Comparison of ENCODE assay signal across 12 cellular contexts in the genomic region with DNA sequence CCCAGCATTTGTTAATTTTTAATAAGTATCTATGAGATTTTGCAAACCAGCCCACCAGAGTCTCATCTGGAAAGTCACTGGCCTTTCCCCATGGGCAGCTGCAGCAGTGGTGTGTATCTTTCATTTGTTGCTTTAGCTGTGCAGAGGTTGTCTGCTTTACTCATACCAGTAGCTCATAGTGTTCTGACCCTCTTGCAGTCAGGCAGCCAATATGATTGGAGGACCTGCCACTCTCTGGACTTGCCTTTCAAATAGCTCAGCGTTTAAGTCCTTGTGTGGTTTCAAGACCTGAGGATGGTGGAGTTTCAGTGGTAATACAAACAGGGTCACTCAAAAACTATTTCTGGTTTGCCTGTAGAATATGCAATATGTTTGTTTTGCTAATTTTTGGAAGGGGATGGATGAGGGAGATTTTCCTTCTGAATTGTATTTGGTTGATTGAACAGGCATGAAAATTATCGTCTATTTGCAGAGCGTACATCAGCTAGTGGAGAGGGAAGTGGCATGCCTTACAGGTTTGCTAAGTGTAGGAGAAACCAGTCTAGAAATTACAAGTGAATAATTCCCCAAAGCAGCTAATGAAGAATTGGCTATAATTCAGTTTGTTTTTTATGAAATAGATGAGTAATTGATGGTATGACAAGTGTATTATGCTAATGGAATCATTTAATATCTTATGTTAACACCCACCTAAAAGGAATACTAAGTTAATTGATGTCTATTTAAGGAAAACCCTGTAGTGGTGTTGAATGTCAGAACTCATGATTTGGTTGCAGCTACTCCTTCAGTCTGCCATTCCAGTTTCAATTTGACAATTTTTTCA.
DNase-seq lines count a peak whose midpoint lies in the region; ATAC-seq lines count a peak whose summit lies in the region.
"Had no signal": no experiment of that assay in that cellular context is flagged by ENCODE, and none has a peak within 500 bp of the region (broad histone marks: within the 10 kb centered on the region; RNA-seq: fewer than 3 reads in every experiment).

No MANE protein-coding gene starts in this region.

- peaks cover 21% of the 10 kb centered on the region for H3K4me1 Mint-ChIP-seq in activated T-cell treated with anti-CD3 and anti-CD28 coated beads, Interleukin-2, amount 50 U/mL, for 24 hours (ENCODE audit: low read depth)
- peaks cover 12% of the 10 kb centered on the region for H3K4me1 Mint-ChIP-seq in activated naive CD8-positive, alpha-beta T cell treated with anti-CD3 and anti-CD28 coated beads, Interleukin-2, amount 50 U/mL, for 24 hours
- H3K4me1 Mint-ChIP-seq: activated B cell treated with CpG ODN at 0.5 μM for 24 hours, neural progenitor cell had no signal

- H3K9me3 Mint-ChIP-seq in activated T-cell treated with anti-CD3 and anti-CD28 coated beads, Interleukin-2, amount 50 U/mL, for 24 hours, result no peaks in the 10 kb centered on the region
- no peaks in the 10 kb centered on the region for H3K9me3 Mint-ChIP-seq in activated naive CD8-positive, alpha-beta T cell treated with anti-CD3 and anti-CD28 coated beads, Interleukin-2, amount 50 U/mL, for 24 hours
- H3K9me3 Mint-ChIP-seq: activated B cell treated with CpG ODN at 0.5 μM for 24 hours, neural progenitor cell had no signal

- no peak overlapping the region for H3K4me3 Mint-ChIP-seq in activated T-cell treated with anti-CD3 and anti-CD28 coated beads, Interleukin-2, amount 50 U/mL, for 24 hours
- no peak overlapping the region for H3K4me3 Mint-ChIP-seq in activated naive CD8-positive, alpha-beta T cell treated with anti-CD3 and anti-CD28 coated beads, Interleukin-2, amount 50 U/mL, for 24 hours
- H3K4me3 Mint-ChIP-seq: activated B cell treated with CpG ODN at 0.5 μM for 24 hours, neural progenitor cell had no signal

- peaks cover 18% of the 10 kb centered on the region for H3K27me3 Mint-ChIP-seq in activated T-cell treated with anti-CD3 and anti-CD28 coated beads, Interleukin-2, amount 50 U/mL, for 24 hours
- H3K27me3 Mint-ChIP-seq in activated naive CD8-positive, alpha-beta T cell treated with anti-CD3 and anti-CD28 coated beads, Interleukin-2, amount 50 U/mL, for 24 hours, result no peaks in the 10 kb centered on the region
- H3K27me3 Mint-ChIP-seq: activated B cell treated with CpG ODN at 0.5 μM for 24 hours had no signal

- H3K27ac Mint-ChIP-seq in activated T-cell treated with anti-CD3 and anti-CD28 coated beads, Interleukin-2, amount 50 U/mL, for 24 hours, result peak overlapping the region; percentile 47
- no peak overlapping the region for H3K27ac Mint-ChIP-seq in activated naive CD8-positive, alpha-beta T cell treated with anti-CD3 and anti-CD28 coated beads, Interleukin-2, amount 50 U/mL, for 24 hours
- H3K27ac Mint-ChIP-seq: activated B cell treated with CpG ODN at 0.5 μM for 24 hours, neural progenitor cell had no signal

- H3K36me3 Mint-ChIP-seq in activated T-cell treated with anti-CD3 and anti-CD28 coated beads, Interleukin-2, amount 50 U/mL, for 24 hours (ENCODE audit: low read depth), result peaks cover 77% of the 10 kb centered on the region
- peaks cover 36% of the 10 kb centered on the region for H3K36me3 Mint-ChIP-seq in activated naive CD8-positive, alpha-beta T cell treated with anti-CD3 and anti-CD28 coated beads, Interleukin-2, amount 50 U/mL, for 24 hours (ENCODE audit: low read depth)

- DNase-seq in activated T-cell treated with anti-CD3 and anti-CD28 coated beads, Interleukin-2, amount 50 U/mL, for 24 hours, result no peak
- DNase-seq in activated T-cell treated with anti-CD3 and anti-CD28 coated beads, Interleukin-2, amount 50 U/mL, for 1 hour, result no peak
- no peak for DNase-seq in activated naive CD8-positive, alpha-beta T cell treated with anti-CD3 and anti-CD28 coated beads, Interleukin-2, amount 50 U/mL, for 24 hours
- no peak for DNase-seq in stimulated activated CD4-positive, alpha-beta T cell treated with anti-CD3 and anti-CD28 coated beads, Interleukin-2, amount 100 ng/mL, for 24 hours
- no peak for DNase-seq in stimulated activated CD4-positive, alpha-beta T cell treated with anti-CD3 and anti-CD28 coated beads, Interleukin-12 subunit alpha, Interleukin-12 subunit beta, amount 100 ng/mL, for 4 hours
- no peak for DNase-seq in HUDEP-2 (lab: John Stamatoyannopoulos, UW; ENCODE audit: unreplicated experiment in 76 of 76)
- DNase-seq: activated B cell treated with CpG ODN at 0.5 μM for 24 hours, GF-D8, RPMI8226 had no signal

- ATAC-seq in GM21390 (IDR thresholded peaks at IDR 0.05; ENCODE audit: unreplicated experiment), result peak; percentile 98
- peak; percentile 95 for ATAC-seq in HG03060 (IDR thresholded peaks at IDR 0.05; ENCODE audit: low read depth, unreplicated experiment)
- peak; percentile 28 for ATAC-seq in activated naive CD8-positive, alpha-beta T cell treated with anti-CD3 and anti-CD28 coated beads, Interleukin-2, amount 50 U/mL, for 24 hours

Comparison
In these comparisons a context has a peak if more than half of its experiments do, and no peak if none do; other contexts are left out.
1. ATAC-seq: peak in every context shown above with its lines; median percentile 98 in GM21390; 95 in HG03060; 28 in activated naive CD8-positive, alpha-beta T cell treated with anti-CD3 and anti-CD28 coated beads, Interleukin-2, amount 50 U/mL, for 24 hours.